Comparison of ENCODE assay signal across 8 cellular contexts in genomic region chr7:101362334-101363195, GRCh38. TPM values are rescaled to one million over a fixed set of nuclear protein-coding genes. Genes with fewer than 3 reads are reported as not detected.
DNase-seq lines count a peak whose midpoint lies in the region; ATAC-seq and TF ChIP-seq lines count a peak whose summit lies in the region.

TSS of gene COL26A1 (plus strand) at chr7:101362875. CDS start at chr7:101363033, 158 bp downstream.

- H2AFZ ChIP-seq in parathyroid adenoma: peak within 1 kb of the TSS; percentile 100

- TF ChIP-seq CTCF in cardiac muscle cell (IDR thresholded peaks at IDR 0.05; ENCODE audit: low read depth, low read length) (no peak), parathyroid adenoma (IDR thresholded peaks at IDR 0.05) (no peak)

- H3K36me3 ChIP-seq in cardiac muscle cell (no peaks in the 10 kb centered on the region), parathyroid adenoma (ENCODE audit: control insufficient read depth, insufficient read depth, low read length) (no peaks in the 10 kb centered on the region)

- ATAC-seq in HG03097 (IDR thresholded peaks at IDR 0.05; ENCODE audit: low FRiP score, unreplicated experiment): no peak

- H3K79me2 ChIP-seq in parathyroid adenoma: peaks cover 12% of the 10 kb centered on the region

- peak within 1 kb of the TSS; percentile 87 for H3K9ac ChIP-seq in parathyroid adenoma

- peaks cover 7% of the 10 kb centered on the region for H3K27me3 ChIP-seq in cardiac muscle cell
- no peaks in the 10 kb centered on the region for H3K27me3 ChIP-seq in parathyroid adenoma (ENCODE audit: control insufficient read depth, insufficient read depth, low read length)

- H3K4me3 ChIP-seq in cardiac muscle cell: peak within 1 kb of the TSS; percentile 46
- H3K4me3 ChIP-seq in parathyroid adenoma (ENCODE audit: low read depth, low read length): peak within 1 kb of the TSS; percentile 72

- no peaks in the 10 kb centered on the region for H3K9me3 ChIP-seq in cardiac muscle cell (ENCODE audit: low read depth)
- no peaks in the 10 kb centered on the region for H3K9me3 ChIP-seq in parathyroid adenoma (ENCODE audit: control insufficient read depth, low read length)

- H3K4me2 ChIP-seq in parathyroid adenoma (ENCODE audit: low read length): peak within 1 kb of the TSS; percentile 91

- no peaks in the 10 kb centered on the region for H3K4me1 ChIP-seq in cardiac muscle cell (ENCODE audit: low read depth)
- H3K4me1 ChIP-seq in parathyroid adenoma: peaks cover 9% of the 10 kb centered on the region

- peak; percentile 8 for DNase-seq in activated gamma-delta T cell treated with Interleukin-2 at 50 U/mL for 16 hours
- no peak for DNase-seq in activated gamma-delta T cell (lab: John Stamatoyannopoulos, UW)
- peak; percentile 34 to 38 for DNase-seq in activated T-cell treated with anti-CD3 and anti-CD28 coated beads, Interleukin-2, amount 50 U/mL, for 48 hours
- DNase-seq in cardiac muscle cell (ENCODE audit: low read depth in 1 of 2, low spot score in 1 of 2): peak; percentile 29 to 82
- DNase-seq in T1000 (lab: John Stamatoyannopoulos, UW): no peak
- DNase-seq in LoVo (ENCODE audit: low spot score): no peak

- H3K27ac ChIP-seq in cardiac muscle cell: no peak within 1 kb of the TSS
- peak within 1 kb of the TSS; percentile 96 for H3K27ac ChIP-seq in parathyroid adenoma

RNA-seq across cellular contexts. Expression of gene COL26A1, which starts in this region (rescaled TPM):
- total RNA-seq in cardiac muscle cell: 14.8 and 44.8 TPM in 2 replicates
- polyA plus RNA-seq in cardiac muscle cell: 12.5 and 36.7 TPM in 2 replicates

Comparison
In these comparisons a context has a peak if more than half of its experiments do, and no peak if none do; other contexts are left out.
1. DNase-seq: peak in activated gamma-delta T cell treated with Interleukin-2 at 50 U/mL for 16 hours (single experiment), activated T-cell treated with anti-CD3 and anti-CD28 coated beads, Interleukin-2, amount 50 U/mL, for 48 hours (2 of 2) and cardiac muscle cell (2 of 2); none in activated gamma-delta T cell (single experiment), T1000 (single experiment) and LoVo (single experiment).